In the genomic region with DNA sequence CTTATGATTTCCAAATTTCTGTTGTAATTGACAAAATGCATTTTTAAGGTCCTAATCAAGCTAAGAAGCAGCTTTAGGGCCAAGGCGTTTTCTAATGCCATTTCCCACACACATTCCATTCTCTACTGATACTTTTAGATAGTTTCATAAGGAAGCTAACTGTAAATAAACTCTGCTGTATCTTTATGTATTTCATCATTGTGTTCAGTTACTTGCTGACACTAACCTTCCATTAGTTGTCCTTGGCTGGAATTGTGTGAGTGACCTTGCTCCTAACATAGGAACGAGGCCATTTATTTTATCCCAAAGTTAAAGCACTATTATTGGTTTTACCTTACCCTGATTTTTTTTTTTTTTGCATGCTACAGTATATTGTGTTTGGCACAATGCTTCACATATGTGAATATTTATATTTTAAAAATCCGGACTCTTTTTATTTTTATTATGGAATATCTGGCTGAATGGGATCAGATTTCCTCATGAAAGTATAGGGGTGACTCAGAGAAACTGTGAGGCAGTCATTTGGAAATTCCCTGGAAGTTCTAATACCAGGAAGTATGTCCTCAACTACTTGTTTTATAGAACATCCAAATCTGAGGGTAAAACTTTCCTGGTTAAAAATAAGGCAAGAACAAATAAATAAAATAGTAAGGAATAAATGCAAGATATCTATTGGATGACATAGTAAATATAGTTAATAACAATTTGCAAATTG, we compare ENCODE assay signal across 23 cellular contexts.
DNase-seq lines count a peak whose midpoint lies in the region; ATAC-seq, FAIRE-seq and TF ChIP-seq lines count a peak whose summit lies in the region.
"Had no signal": no experiment of that assay in that cellular context is flagged by ENCODE, and none has a peak within 500 bp of the region (broad histone marks: within the 10 kb centered on the region; RNA-seq: fewer than 3 reads in every experiment).

No MANE protein-coding gene starts in this region.

- H3K27ac Mint-ChIP-seq in stimulated activated memory B cell treated with anti-CD40 and anti-IgM and Interleukin-4, amounts not matched to agents 10 μg/mL and 1 μg/mL and 100 μg/mL, for 72 hours: no peak overlapping the region
- H3K27ac Mint-ChIP-seq: naive B cell, T-helper 17 cell had no signal

- peaks cover 4% of the 10 kb centered on the region for H3K27me3 Mint-ChIP-seq in stimulated activated memory B cell treated with anti-CD40 and anti-IgM and Interleukin-4, amounts not matched to agents 10 μg/mL and 1 μg/mL and 100 μg/mL, for 72 hours

- H3K4me1 ChIP-seq in PC-9 (replicated peaks; ENCODE audit: insufficient read depth): peaks cover 11% of the 10 kb centered on the region
- peaks cover 16% of the 10 kb centered on the region for H3K4me1 ChIP-seq in endothelial cell of umbilical vein (ENCODE audit: control insufficient read depth, extremely low read depth, insufficient read depth, low read length)

- H3K4me3 ChIP-seq in PC-9 (no peak overlapping the region), endothelial cell of umbilical vein (replicated peaks in 1 of 3; ENCODE audit: insufficient read depth in 1 of 3, low read depth in 1 of 3, low read length in 3 of 3) (no peak overlapping the region)
- H3K4me3 ChIP-seq: adrenal gland, dorsolateral prefrontal cortex, K562, tibial artery had no signal

- CTCF ChIA-PET in PC-9 (lab: Charles Lee) (no interaction called here), endothelial cell of umbilical vein (lab: Charles Lee) (interaction anchor here (1.1 to 1.2 kb wide), 2 partner anchors 8 to 147 kb away, joined by 3 to 5 read pairs; no protein-coding TSS in a partner anchor)

- H3K4me3 Mint-ChIP-seq in stimulated activated memory B cell treated with anti-CD40 and anti-IgM and Interleukin-4, amounts not matched to agents 10 μg/mL and 1 μg/mL and 100 μg/mL, for 72 hours: no peak overlapping the region
- H3K4me3 Mint-ChIP-seq: activated T-cell treated with anti-CD3 and anti-CD28 coated beads, Interleukin-2, amount 50 U/mL, for 4 hours; naive B cell; T-helper 17 cell had no signal

- TF ChIP-seq CTCF in PC-9 (conservative IDR thresholded peaks at IDR 0.05) (no peak), endothelial cell of umbilical vein (IDR thresholded peaks at IDR 0.05; ENCODE audit: extremely low read depth in 1 of 2, insufficient read depth in 1 of 2, low read depth in 1 of 2, low read length in 2 of 2) (no peak)

- H3F3A ChIP-seq in PC-9 (ENCODE audit: insufficient read depth, low read depth): no peaks in the 10 kb centered on the region; the same call in 1 of the 2 replicates

- BruUV-seq in PC-9 (replicated peaks; lab: Mats Ljungman, UMichigan) (no TSS peak), endothelial cell of umbilical vein (replicated peaks; lab: Mats Ljungman, UMichigan) (no TSS peak)

- DNase-seq in AG20443 (ENCODE audit: low spot score) (peak; percentile 40), PC-9 (peak in 1 of 2 experiments; percentile 49), endothelial cell of umbilical vein (ENCODE audit: low read depth, low spot score) (peak; percentile 80), lung microvascular endothelial cell (ENCODE audit: low read depth in 2 of 2) (peak; percentile 82 to 85), NCI-H82 treated with DMSO at 0.1 percent for 48 hours (lab: John Stamatoyannopoulos, UW; ENCODE audit: unreplicated experiment) (no peak), sciatic nerve (ENCODE audit: low spot score) (no peak)
- DNase-seq: activated CD4-positive, alpha-beta T cell treated with anti-CD3 and anti-CD28 coated beads for 48 hours; activated T-cell treated with anti-CD3 and anti-CD28 coated beads, Interleukin-2, amount 50 U/mL, for 4 hours; C1 segment of cervical spinal cord; dorsolateral prefrontal cortex; left colon; naive B cell; NCI-H1417 treated with DMSO at 0.1 percent for 48 hours; NCI-H510A treated with DMSO at 0.1 percent for 48 hours; stimulated activated CD4-positive, alpha-beta T cell treated with anti-CD3 and anti-CD28 coated beads, Interleukin-1b, Interleukin-23, amount 100 ng/mL, for 48 hours; stimulated activated CD8-positive, alpha-beta memory T cell treated with anti-CD3 and anti-CD28 coated beads, Interleukin-4, amount 100 ng/mL, for 48 hours; T-helper 17 cell; tibial artery had no signal

- no peaks in the 10 kb centered on the region for H3K4me1 Mint-ChIP-seq in stimulated activated memory B cell treated with anti-CD40 and anti-IgM and Interleukin-4, amounts not matched to agents 10 μg/mL and 1 μg/mL and 100 μg/mL, for 72 hours
- H3K4me1 Mint-ChIP-seq: naive B cell, T-helper 17 cell had no signal

- FAIRE-seq in endothelial cell of umbilical vein (lab: Jason Lieb, UNC): peak; percentile 8
- FAIRE-seq: K562 had no signal

- dilution Hi-C loops in endothelial cell of umbilical vein (cut with MboI; ENCODE audit: extremely low pct_ligation_motif_present, low sequenced_read_pairs): no loop called here

- H3K9ac ChIP-seq in endothelial cell of umbilical vein (replicated peaks; ENCODE audit: extremely low read depth, insufficient read depth, low read length): peak overlapping the region; percentile 2

- H2AFZ ChIP-seq in PC-9 (no peak overlapping the region), endothelial cell of umbilical vein (ENCODE audit: low read depth, low read length) (peak overlapping the region; percentile 31)

- intact Hi-C loops in PC-9 (cut with micrococcal nuclease; ENCODE audit: unreplicated experiment): loop anchor here (10.0 kb wide), 1 partner anchor 80 kb away; no protein-coding TSS in a partner anchor
- intact Hi-C loops in endothelial cell of umbilical vein (cut with micrococcal nuclease): no loop called here
- intact Hi-C loops in sciatic nerve (cut with DNase I): no loop called here

- H3K36me3 ChIP-seq in PC-9 (ENCODE audit: low read depth) (no peaks in the 10 kb centered on the region), endothelial cell of umbilical vein (ENCODE audit: control insufficient read depth in 2 of 2, extremely low read depth in 1 of 2, insufficient read depth in 2 of 2, low read length in 2 of 2) (no peaks in the 10 kb centered on the region)
- H3K36me3 ChIP-seq: adrenal gland, tibial artery had no signal

- peaks cover 1% of the 10 kb centered on the region for H3K9me3 Mint-ChIP-seq in stimulated activated memory B cell treated with anti-CD40 and anti-IgM and Interleukin-4, amounts not matched to agents 10 μg/mL and 1 μg/mL and 100 μg/mL, for 72 hours
- H3K9me3 Mint-ChIP-seq: activated T-cell treated with anti-CD3 and anti-CD28 coated beads, Interleukin-2, amount 50 U/mL, for 4 hours had no signal

- H3K4me2 ChIP-seq in PC-9 (no peak overlapping the region), endothelial cell of umbilical vein (ENCODE audit: insufficient read depth, low read length) (no peak overlapping the region)

- ATAC-seq in HG03175 (IDR thresholded peaks at IDR 0.05; ENCODE audit: unreplicated experiment) (no peak), sciatic nerve (no peak)
- ATAC-seq in stimulated activated memory B cell treated with anti-CD40 and anti-IgM and Interleukin-4, amounts not matched to agents 10 μg/mL and 1 μg/mL and 100 μg/mL, for 72 hours: no peak
- ATAC-seq: activated T-cell treated with anti-CD3 and anti-CD28 coated beads, Interleukin-2, amount 50 U/mL, for 4 hours; K562; left colon; Panc1; T-helper 17 cell had no signal

- no peaks in the 10 kb centered on the region for H4K20me1 ChIP-seq in PC-9 (ENCODE audit: insufficient read depth)
- H4K20me1 ChIP-seq in endothelial cell of umbilical vein (replicated peaks; ENCODE audit: control insufficient read depth, extremely low read depth, insufficient read depth, low read length): no peaks in the 10 kb centered on the region

- POLR2A ChIA-PET in PC-9 (lab: Charles Lee; ENCODE audit: unreplicated experiment): interaction anchor here (0.5 to 0.6 kb wide), 2 partner anchors 22 to 113 kb away, joined by 4 to 20 read pairs; no protein-coding TSS in a partner anchor
- POLR2A ChIA-PET in endothelial cell of umbilical vein (lab: Charles Lee): no interaction called here

- peak overlapping the region; percentile 65 for H3K27ac ChIP-seq in PC-9
- peak overlapping the region; percentile 55 for H3K27ac ChIP-seq in endothelial cell of umbilical vein (ENCODE audit: insufficient read depth, low read depth, low read length)
- H3K27ac ChIP-seq: dorsolateral prefrontal cortex, tibial artery had no signal

- H3K9me3 ChIP-seq in PC-9 (ENCODE audit: insufficient read depth, low read depth): no peaks in the 10 kb centered on the region
- no peaks in the 10 kb centered on the region for H3K9me3 ChIP-seq in endothelial cell of umbilical vein (replicated peaks; ENCODE audit: control insufficient read depth, insufficient read depth, low read length)
- H3K9me3 ChIP-seq: adrenal gland, tibial artery had no signal

- no peak for TF ChIP-seq POLR2A in endothelial cell of umbilical vein (IDR thresholded peaks at IDR 0.05; ENCODE audit: low read depth, low read length)

- no peaks in the 10 kb centered on the region for H3K36me3 Mint-ChIP-seq in stimulated activated memory B cell treated with anti-CD40 and anti-IgM and Interleukin-4, amounts not matched to agents 10 μg/mL and 1 μg/mL and 100 μg/mL, for 72 hours
- H3K36me3 Mint-ChIP-seq: naive B cell had no signal

- H3K27me3 ChIP-seq in PC-9 (ENCODE audit: insufficient read depth, low read depth) (no peaks in the 10 kb centered on the region), endothelial cell of umbilical vein (ENCODE audit: control insufficient read depth in 2 of 2, insufficient read depth in 2 of 2, low read length in 2 of 2) (no peaks in the 10 kb centered on the region)
- H3K27me3 ChIP-seq: adrenal gland, tibial artery had no signal

- H3K9me1 ChIP-seq in endothelial cell of umbilical vein (replicated peaks; ENCODE audit: control insufficient read depth, extremely low read depth, insufficient read depth, low read length): no peaks in the 10 kb centered on the region

- no peaks in the 10 kb centered on the region for H3K79me2 ChIP-seq in PC-9 (ENCODE audit: low read depth)
- no peaks in the 10 kb centered on the region for H3K79me2 ChIP-seq in endothelial cell of umbilical vein (ENCODE audit: control insufficient read depth, insufficient read depth, low read length)

- no peaks in the 10 kb centered on the region for H3K9me2 ChIP-seq in PC-9 (ENCODE audit: insufficient read depth)

TF ChIP-seq in endothelial cell of umbilical vein, 7 proteins besides CTCF, POLR2A, EP300 and RAD21:
- TF ChIP-seq JUN (IDR thresholded peaks at IDR 0.05; ENCODE audit: borderline replicate concordance, insufficient read depth, insufficient read length, low read depth) (peak; percentile 25), FOS (IDR thresholded peaks at IDR 0.05; ENCODE audit: borderline replicate concordance, insufficient read depth, low read length) (peak; percentile 46), GATA2 (IDR thresholded peaks at IDR 0.05; ENCODE audit: insufficient read depth, insufficient read length, low read depth, low read length) (no peak)
TF ChIP-seq in endothelial cell of umbilical vein: peak in this region for 2.

Comparison
In these comparisons a context has a peak if more than half of its experiments do, and no peak if none do; other contexts are left out.
1. DNase-seq: peak in AG20443 (single experiment), endothelial cell of umbilical vein (single experiment) and lung microvascular endothelial cell (2 of 2); none in NCI-H82 treated with DMSO at 0.1 percent for 48 hours (single experiment) and sciatic nerve (single experiment).